23 cellular contexts compared by ENCODE assay signal in genomic region chr13:104641309-104641708, GRCh38.
DNase-seq lines count a peak whose midpoint lies in the region; ATAC-seq, FAIRE-seq and TF ChIP-seq lines count a peak whose summit lies in the region.
"Had no signal": no experiment of that assay in that cellular context is flagged by ENCODE, and none has a peak within 500 bp of the region (broad histone marks: within the 10 kb centered on the region; RNA-seq: fewer than 3 reads in every experiment).

No MANE protein-coding gene starts in this region.

- DNase-seq in MCF 10A (ENCODE audit: unreplicated experiment) (peak; percentile 4), mammary epithelial cell (no peak), astrocyte (ENCODE audit: low read depth) (peak; percentile 18), iris pigment epithelial cell (ENCODE audit: low read depth) (peak; percentile 75), iPS-NIHi11 (ENCODE audit: low spot score) (no peak), right cardiac atrium (no peak), SHP77 treated with DMSO at 0.1 percent for 48 hours (lab: John Stamatoyannopoulos, UW) (no peak), A673 (ENCODE audit: low spot score) (no peak)
- DNase-seq: activated T-cell treated with anti-CD3 and anti-CD28 coated beads, Interleukin-2, amount 50 U/mL, for 72 hours; dermis blood vessel endothelial cell; GDM1; MM.1S; nucleus accumbens; thyroid gland had no signal

- H3K4me3 Mint-ChIP-seq in MCF 10A (ENCODE audit: unreplicated experiment) (no peak overlapping the region), astrocyte (ENCODE audit: unreplicated experiment) (no peak overlapping the region)
- H3K4me3 Mint-ChIP-seq: activated T-cell treated with anti-CD3 and anti-CD28 coated beads, Interleukin-2, amount 50 U/mL, for 72 hours; B cell; stimulated activated memory B cell treated with anti-CD40 and anti-IgM and Interleukin-4, amounts not matched to agents 10 μg/mL and 1 μg/mL and 100 μg/mL, for 72 hours; T-helper 2 cell treated with Interferon-gamma antibody and Interleukin-4, amounts not matched to agents 5 μg/mL and 100 μg/mL, for 36 hours had no signal

- H2AFZ ChIP-seq in mammary epithelial cell (ENCODE audit: low read depth, low read length), result no peak overlapping the region
- no peak overlapping the region for H2AFZ ChIP-seq in astrocyte (ENCODE audit: low read depth, low read length)

- POLR2A ChIA-PET in MCF 10A (lab: Yijun Ruan, JAX), result no interaction called here
- POLR2A ChIA-PET in A673 (lab: Charles Lee; ENCODE audit: low non-redundant PET), result no interaction called here

- H3K4me1 Mint-ChIP-seq in MCF 10A (ENCODE audit: insufficient read depth, unreplicated experiment) (peaks cover 10% of the 10 kb centered on the region), astrocyte (ENCODE audit: low read depth, unreplicated experiment) (no peaks in the 10 kb centered on the region)
- H3K4me1 Mint-ChIP-seq: B cell; stimulated activated memory B cell treated with anti-CD40 and anti-IgM and Interleukin-4, amounts not matched to agents 10 μg/mL and 1 μg/mL and 100 μg/mL, for 72 hours had no signal

- H3K27ac Mint-ChIP-seq in MCF 10A (ENCODE audit: low read depth, unreplicated experiment) (no peak overlapping the region), astrocyte (ENCODE audit: unreplicated experiment) (no peak overlapping the region)
- H3K27ac Mint-ChIP-seq: activated naive CD4-positive, alpha-beta T cell treated with anti-CD3 and anti-CD28 coated beads, Interleukin-2, amount 50 U/mL, for 72 hours; activated T-cell treated with anti-CD3 and anti-CD28 coated beads, Interleukin-2, amount 50 U/mL, for 72 hours; B cell; stimulated activated memory B cell treated with anti-CD40 and anti-IgM and Interleukin-4, amounts not matched to agents 10 μg/mL and 1 μg/mL and 100 μg/mL, for 72 hours; T-helper 2 cell treated with Interferon-gamma antibody and Interleukin-4, amounts not matched to agents 5 μg/mL and 100 μg/mL, for 36 hours had no signal

- dilution Hi-C loops in mammary epithelial cell (cut with HindIII; ENCODE audit: low sequenced_read_pairs), result no loop called here

- no peak for ATAC-seq in right cardiac atrium
- ATAC-seq: activated naive CD4-positive, alpha-beta T cell treated with anti-CD3 and anti-CD28 coated beads, Interleukin-2, amount 50 U/mL, for 72 hours; activated T-cell treated with anti-CD3 and anti-CD28 coated beads, Interleukin-2, amount 50 U/mL, for 72 hours; stimulated activated memory B cell treated with anti-CD40 and anti-IgM and Interleukin-4, amounts not matched to agents 10 μg/mL and 1 μg/mL and 100 μg/mL, for 72 hours had no signal

- H3K9ac ChIP-seq in mammary epithelial cell (ENCODE audit: insufficient read depth, low read length), result no peak overlapping the region
- H3K9ac ChIP-seq in astrocyte (ENCODE audit: low read length), result no peak overlapping the region

- in situ Hi-C loops in mammary epithelial cell (cut with MboI; ENCODE audit: low sequenced_read_pairs in 2 of 2), result no loop called here

- FAIRE-seq in astrocyte (lab: Jason Lieb, UNC), result no peak
- FAIRE-seq: H1 had no signal

- H3K27me3 Mint-ChIP-seq in MCF 10A (ENCODE audit: insufficient read depth, unreplicated experiment), result no peaks in the 10 kb centered on the region
- no peaks in the 10 kb centered on the region for H3K27me3 Mint-ChIP-seq in astrocyte (ENCODE audit: low read depth, unreplicated experiment)
- H3K27me3 Mint-ChIP-seq: B cell; stimulated activated memory B cell treated with anti-CD40 and anti-IgM and Interleukin-4, amounts not matched to agents 10 μg/mL and 1 μg/mL and 100 μg/mL, for 72 hours had no signal

- no peaks in the 10 kb centered on the region for H3K36me3 Mint-ChIP-seq in MCF 10A (ENCODE audit: insufficient read depth, unreplicated experiment)
- H3K36me3 Mint-ChIP-seq in astrocyte (ENCODE audit: low read depth, unreplicated experiment), result no peaks in the 10 kb centered on the region
- H3K36me3 Mint-ChIP-seq: activated naive CD4-positive, alpha-beta T cell treated with anti-CD3 and anti-CD28 coated beads, Interleukin-2, amount 50 U/mL, for 72 hours; stimulated activated memory B cell treated with anti-CD40 and anti-IgM and Interleukin-4, amounts not matched to agents 10 μg/mL and 1 μg/mL and 100 μg/mL, for 72 hours had no signal

- BruUV-seq in MCF 10A (replicated peaks; lab: Mats Ljungman, UMichigan) (no TSS peak), mammary epithelial cell (replicated peaks; lab: Mats Ljungman, UMichigan) (no TSS peak), A673 (replicated peaks; lab: Mats Ljungman, UMichigan) (no TSS peak)

- CTCF ChIA-PET in MCF 10A (lab: Yijun Ruan, JAX), result interaction anchor here (0.6 kb wide), 2 partner anchors 15 to 851 kb away, joined by 4 to 10 read pairs; no protein-coding TSS in a partner anchor
- CTCF ChIA-PET in mammary epithelial cell (lab: Charles Lee; ENCODE audit: low non-redundant PET), result no interaction called here
- CTCF ChIA-PET in A673 (lab: Charles Lee), result no interaction called here

- H3K27me3 ChIP-seq in mammary epithelial cell (ENCODE audit: insufficient read depth, low read length), result no peaks in the 10 kb centered on the region
- no peaks in the 10 kb centered on the region for H3K27me3 ChIP-seq in astrocyte (ENCODE audit: insufficient read depth, low read length)
- H3K27me3 ChIP-seq in right cardiac atrium (ENCODE audit: control insufficient read depth, insufficient read depth), result peaks cover 3% of the 10 kb centered on the region
- peaks cover 5% of the 10 kb centered on the region for H3K27me3 ChIP-seq in A673 (replicated peaks; ENCODE audit: insufficient read depth, low read depth, low read length, poor library complexity)
- H3K27me3 ChIP-seq: breast epithelium, right atrium auricular region, SJSA1, thyroid gland had no signal

- no peak overlapping the region for H3K4me2 ChIP-seq in mammary epithelial cell (ENCODE audit: insufficient read depth, low read depth, low read length)
- H3K4me2 ChIP-seq in astrocyte (ENCODE audit: low read length), result no peak overlapping the region

- no peaks in the 10 kb centered on the region for H3K4me1 ChIP-seq in mammary epithelial cell (ENCODE audit: insufficient read depth, low read length)
- H3K4me1 ChIP-seq in astrocyte (ENCODE audit: insufficient read depth, low read length), result no peaks in the 10 kb centered on the region
- peaks cover 1% of the 10 kb centered on the region for H3K4me1 ChIP-seq in right cardiac atrium (ENCODE audit: control insufficient read depth, insufficient read depth, low read length)
- no peaks in the 10 kb centered on the region for H3K4me1 ChIP-seq in A673 (ENCODE audit: insufficient read depth, low read length, poor library complexity, severe bottlenecking)
- H3K4me1 ChIP-seq: breast epithelium, right atrium auricular region, SJSA1, thyroid gland had no signal

- H3K27ac ChIP-seq in mammary epithelial cell (ENCODE audit: insufficient read depth, low read depth, low read length), result no peak overlapping the region
- H3K27ac ChIP-seq in astrocyte (ENCODE audit: low read depth, low read length), result no peak overlapping the region
- no peak overlapping the region for H3K27ac ChIP-seq in right cardiac atrium (ENCODE audit: low read length)
- no peak overlapping the region for H3K27ac ChIP-seq in A673 (ENCODE audit: low read depth, low read length, poor library complexity, severe bottlenecking)
- H3K27ac ChIP-seq: 22Rv1, breast epithelium, right atrium auricular region, SJSA1, thyroid gland had no signal

- intact Hi-C loops in MCF 10A (cut with micrococcal nuclease) (no loop called here), mammary epithelial cell (cut with micrococcal nuclease) (no loop called here), right cardiac atrium (cut with DNase I) (no loop called here), A673 (cut with micrococcal nuclease; ENCODE audit: unreplicated experiment) (no loop called here)

- no peak overlapping the region for H3K4me3 ChIP-seq in mammary epithelial cell (replicated peaks in 1 of 3; ENCODE audit: insufficient read depth in 1 of 3, low read depth in 2 of 3, low read length in 3 of 3)
- H3K4me3 ChIP-seq in astrocyte (ENCODE audit: insufficient read depth, low read depth, low read length), result no peak overlapping the region
- H3K4me3 ChIP-seq in right cardiac atrium (ENCODE audit: low read length), result no peak overlapping the region
- H3K4me3 ChIP-seq in A673 (ENCODE audit: low read depth, low read length, poor library complexity, severe bottlenecking), result no peak overlapping the region
- H3K4me3 ChIP-seq: breast epithelium, right atrium auricular region, SJSA1, thyroid gland had no signal

- no peaks in the 10 kb centered on the region for H4K20me1 ChIP-seq in mammary epithelial cell (ENCODE audit: insufficient read depth, low read length)
- H4K20me1 ChIP-seq in astrocyte (ENCODE audit: insufficient read depth, low read length), result no peaks in the 10 kb centered on the region

- TF ChIP-seq CTCF in MCF 10A (IDR thresholded peaks at IDR 0.05; ENCODE audit: unreplicated experiment), result no peak
- no peak for TF ChIP-seq CTCF in mammary epithelial cell (conservative IDR thresholded peaks at IDR 0.05 in 1 of 2, IDR thresholded peaks at IDR 0.05 in 1 of 2; ENCODE audit: extremely low read depth in 1 of 2, insufficient read depth in 1 of 2, low read depth in 1 of 2, low read length in 2 of 2)
- no peak for TF ChIP-seq CTCF in astrocyte (IDR thresholded peaks at IDR 0.05; ENCODE audit: insufficient read depth, low read depth, low read length)
- no peak for TF ChIP-seq CTCF in A673 (conservative IDR thresholded peaks at IDR 0.05; ENCODE audit: low read depth, low read length)

- no peaks in the 10 kb centered on the region for H3K79me2 ChIP-seq in mammary epithelial cell (ENCODE audit: insufficient read depth, low read length)
- H3K79me2 ChIP-seq in astrocyte (ENCODE audit: insufficient read depth, low read length), result no peaks in the 10 kb centered on the region

- H3K9me3 Mint-ChIP-seq in MCF 10A (ENCODE audit: unreplicated experiment), result no peaks in the 10 kb centered on the region
- no peaks in the 10 kb centered on the region for H3K9me3 Mint-ChIP-seq in astrocyte (ENCODE audit: unreplicated experiment)
- H3K9me3 Mint-ChIP-seq: activated naive CD4-positive, alpha-beta T cell treated with anti-CD3 and anti-CD28 coated beads, Interleukin-2, amount 50 U/mL, for 72 hours; activated T-cell treated with anti-CD3 and anti-CD28 coated beads, Interleukin-2, amount 50 U/mL, for 72 hours; stimulated activated memory B cell treated with anti-CD40 and anti-IgM and Interleukin-4, amounts not matched to agents 10 μg/mL and 1 μg/mL and 100 μg/mL, for 72 hours; T-helper 2 cell treated with Interferon-gamma antibody and Interleukin-4, amounts not matched to agents 5 μg/mL and 100 μg/mL, for 36 hours had no signal

- peaks cover 2% of the 10 kb centered on the region for H3K9me3 ChIP-seq in mammary epithelial cell (replicated peaks; ENCODE audit: insufficient read depth, low read length)
- no peaks in the 10 kb centered on the region for H3K9me3 ChIP-seq in astrocyte (ENCODE audit: insufficient read depth, low read depth, low read length)
- H3K9me3 ChIP-seq in right cardiac atrium (ENCODE audit: control insufficient read depth, low read length), result no peaks in the 10 kb centered on the region
- H3K9me3 ChIP-seq in A673 (ENCODE audit: low read depth, low read length, poor library complexity, severe bottlenecking), result no peaks in the 10 kb centered on the region
- H3K9me3 ChIP-seq: breast epithelium, right atrium auricular region, SJSA1, thyroid gland had no signal

- H3K36me3 ChIP-seq in mammary epithelial cell (ENCODE audit: insufficient read depth, low read length) (no peaks in the 10 kb centered on the region), astrocyte (ENCODE audit: insufficient read depth, low read length) (no peaks in the 10 kb centered on the region), A673 (ENCODE audit: insufficient read depth, low read length, poor library complexity, severe bottlenecking) (no peaks in the 10 kb centered on the region)
- H3K36me3 ChIP-seq: breast epithelium, right atrium auricular region, SJSA1, thyroid gland had no signal

- WGBS in mammary epithelial cell (ENCODE audit: low coverage, missing lambda C conversion rate), result 5% methylated on average over 5 of the region's 5 CpGs
- WGBS in right cardiac atrium, result 72% methylated on average over 5 of the region's 5 CpGs

Comparison
In these comparisons a context has a peak if more than half of its experiments do, and no peak if none do; other contexts are left out.
1. DNase-seq: peak in MCF 10A (single experiment), astrocyte (single experiment) and iris pigment epithelial cell (single experiment); none in mammary epithelial cell (single experiment), iPS-NIHi11 (single experiment), right cardiac atrium (0 of 3), SHP77 treated with DMSO at 0.1 percent for 48 hours (single experiment) and A673 (single experiment).